ENCODE assay signal across 25 cellular contexts in the genomic region with DNA sequence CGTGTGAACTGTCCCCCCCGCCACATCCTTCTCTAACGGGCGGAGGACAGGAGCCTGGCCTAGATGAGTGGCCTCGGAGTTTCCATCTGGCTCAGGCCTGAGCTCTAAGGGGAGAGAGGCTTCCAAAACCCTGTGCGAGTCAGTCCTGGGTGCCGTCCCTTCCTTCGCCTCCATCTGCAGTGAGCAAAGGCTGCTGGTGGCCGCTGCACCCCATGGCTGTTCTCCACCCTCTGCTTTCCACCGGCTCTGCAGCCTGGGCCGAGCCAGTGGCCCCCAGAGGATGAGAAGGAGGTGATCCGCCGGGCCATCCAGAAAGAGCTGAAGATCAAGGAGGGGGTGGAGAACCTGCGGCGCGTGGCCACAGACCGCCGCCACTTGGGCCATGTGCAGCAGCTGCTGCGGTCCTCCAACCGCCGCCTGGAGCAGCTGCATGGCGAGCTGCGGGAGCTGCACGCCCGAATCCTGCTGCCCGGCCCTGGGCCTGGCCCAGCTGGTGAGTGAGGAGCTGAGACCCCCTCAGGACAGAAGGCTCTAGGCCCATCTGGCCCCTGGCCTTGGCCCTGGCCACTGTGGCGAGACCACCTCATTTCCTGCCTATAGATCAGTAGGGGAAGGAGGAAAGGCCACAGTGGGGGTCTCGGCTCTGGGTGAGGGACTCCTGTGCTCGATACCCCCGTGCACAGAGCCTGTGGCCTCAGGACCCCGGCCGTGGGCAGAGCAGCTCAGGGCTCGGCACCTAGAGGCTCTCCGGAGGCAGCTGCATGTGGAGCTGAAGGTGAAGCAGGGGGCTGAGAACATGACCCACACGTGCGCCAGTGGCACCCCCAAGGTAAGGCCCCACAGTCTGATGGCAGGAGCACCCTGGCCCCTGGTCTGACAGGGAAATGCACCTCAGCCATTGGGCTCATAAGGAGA. TPM values are rescaled to one million over a fixed set of nuclear protein-coding genes. Genes with fewer than 3 reads are reported as not detected.
DNase-seq lines count a peak whose midpoint lies in the region; ATAC-seq and TF ChIP-seq lines count a peak whose summit lies in the region.
"Had no signal": no experiment of that assay in that cellular context is flagged by ENCODE, and none has a peak within 500 bp of the region (broad histone marks: within the 10 kb centered on the region; RNA-seq: fewer than 3 reads in every experiment).

No MANE protein-coding gene starts in this region.

- peak overlapping the region in 6 of 11 experiments; percentile 26 to 88 (median 86); a peak in 11 of 22 replicates for H3K9ac ChIP-seq in BLaER1 treated with 17β-estradiol and CSF1 and Interleukin-3, amounts not matched to agents 10 nM and 100 nM
- H3K9ac ChIP-seq in neuronal stem cell (ENCODE audit: low read depth, low read length, poor library complexity), result peak overlapping the region; percentile 15
- H3K9ac ChIP-seq: neural progenitor cell had no signal

- peaks cover 22% of the 10 kb centered on the region for H3K4me1 Mint-ChIP-seq in stimulated activated memory B cell treated with anti-CD40 and anti-IgM and Interleukin-4, amounts not matched to agents 10 μg/mL and 1 μg/mL and 100 μg/mL, for 72 hours

- H3K4me3 Mint-ChIP-seq in stimulated activated memory B cell treated with anti-CD40 and anti-IgM and Interleukin-4, amounts not matched to agents 10 μg/mL and 1 μg/mL and 100 μg/mL, for 72 hours, result no peak overlapping the region
- H3K4me3 Mint-ChIP-seq: stimulated activated effector memory CD8-positive, alpha-beta T cell treated with anti-CD3 and anti-CD28 coated beads, Interleukin-12 subunit alpha, Interleukin-12 subunit beta, amount 100 ng/mL, for 72 hours had no signal

- peak overlapping the region; percentile 29 for H2BK5ac ChIP-seq in neuronal stem cell (ENCODE audit: low read length)

- no peak overlapping the region for H3K4ac ChIP-seq in neuronal stem cell (ENCODE audit: low read length)

- peaks cover 0 to 14% (median 0%) of the 10 kb centered on the region in 11 experiments; a peak in 2 of 22 replicates for H4K20me1 ChIP-seq in BLaER1 treated with 17β-estradiol and CSF1 and Interleukin-3, amounts not matched to agents 10 nM and 100 nM

- peaks cover 0 to 32% (median 16%) of the 10 kb centered on the region in 11 experiments; a peak in 16 of 22 replicates for H3K36me3 ChIP-seq in BLaER1 treated with 17β-estradiol and CSF1 and Interleukin-3, amounts not matched to agents 10 nM and 100 nM
- H3K36me3 ChIP-seq in heart right ventricle (peaks cover 0 to 5% (median 0%) of the 10 kb centered on the region in 9 donors), neuronal stem cell (replicated peaks in 1 of 2; ENCODE audit: control insufficient read depth in 2 of 2, insufficient read depth in 2 of 2, low read length in 2 of 2) (peaks cover 0 to 30% of the 10 kb centered on the region in 2 donors)
- H3K36me3 ChIP-seq: neural progenitor cell, prostate gland, uterus had no signal

- H3K27me3 Mint-ChIP-seq in stimulated activated memory B cell treated with anti-CD40 and anti-IgM and Interleukin-4, amounts not matched to agents 10 μg/mL and 1 μg/mL and 100 μg/mL, for 72 hours, result no peaks in the 10 kb centered on the region
- H3K27me3 Mint-ChIP-seq: activated CD4-positive, alpha-beta T cell treated with anti-CD3 and anti-CD28 coated beads, Interleukin-2, amount 10 ng/mL, durations not matched to agents 24 days and 14 days; B cell had no signal

- intact Hi-C loops in heart right ventricle (cut with DNase I), result no loop called here

- H2AK5ac ChIP-seq in neuronal stem cell (ENCODE audit: low read depth, low read length), result no peak overlapping the region

- H3K23ac ChIP-seq in neuronal stem cell (ENCODE audit: low read depth, low read length, poor library complexity), result no peak overlapping the region

- H3K36me3 Mint-ChIP-seq in stimulated activated memory B cell treated with anti-CD40 and anti-IgM and Interleukin-4, amounts not matched to agents 10 μg/mL and 1 μg/mL and 100 μg/mL, for 72 hours, result no peaks in the 10 kb centered on the region
- H3K36me3 Mint-ChIP-seq: activated naive CD4-positive, alpha-beta T cell treated with anti-CD3 and anti-CD28 coated beads, Interleukin-2, amount 50 U/mL, for 72 hours had no signal

- H2BK15ac ChIP-seq in neuronal stem cell (ENCODE audit: low read length), result no peak overlapping the region

- no peak overlapping the region for H3K18ac ChIP-seq in neuronal stem cell (ENCODE audit: low read length)

- H4K8ac ChIP-seq in neuronal stem cell (ENCODE audit: low read depth, low read length), result no peak overlapping the region

- H3K79me1 ChIP-seq in neuronal stem cell (ENCODE audit: low read depth, low read length), result peaks cover 2% of the 10 kb centered on the region

- no peaks in the 10 kb centered on the region for H3K27me3 ChIP-seq in BLaER1 treated with 17β-estradiol and CSF1 and Interleukin-3, amounts not matched to agents 10 nM and 100 nM
- H3K27me3 ChIP-seq in heart right ventricle, result no peaks in the 10 kb centered on the region
- peaks cover 0 to 2% (median 0%) of the 10 kb centered on the region in 3 experiments for H3K27me3 ChIP-seq in neuronal stem cell (ENCODE audit: control insufficient read depth in 3 of 3, insufficient read depth in 3 of 3, low read depth in 1 of 3, low read length in 3 of 3)
- H3K27me3 ChIP-seq: uterus had no signal

- no peak for TF ChIP-seq CTCF in heart right ventricle (IDR thresholded peaks at IDR 0.05)

- no peak for ATAC-seq in heart right ventricle
- no peak for ATAC-seq in stimulated activated memory B cell treated with anti-CD40 and anti-IgM and Interleukin-4, amounts not matched to agents 10 μg/mL and 1 μg/mL and 100 μg/mL, for 72 hours
- no peak for ATAC-seq in GM21367 (IDR thresholded peaks at IDR 0.05; ENCODE audit: unreplicated experiment)
- ATAC-seq: activated naive CD4-positive, alpha-beta T cell treated with anti-CD3 and anti-CD28 coated beads, Interleukin-2, amount 50 U/mL, for 72 hours; stimulated activated effector memory CD8-positive, alpha-beta T cell treated with anti-CD3 and anti-CD28 coated beads, Interleukin-12 subunit alpha, Interleukin-12 subunit beta, amount 100 ng/mL, for 72 hours had no signal

- no peaks in the 10 kb centered on the region for H3K9me3 Mint-ChIP-seq in stimulated activated memory B cell treated with anti-CD40 and anti-IgM and Interleukin-4, amounts not matched to agents 10 μg/mL and 1 μg/mL and 100 μg/mL, for 72 hours
- H3K9me3 Mint-ChIP-seq: activated CD4-positive, alpha-beta T cell treated with anti-CD3 and anti-CD28 coated beads, Interleukin-2, amount 10 ng/mL, durations not matched to agents 24 days and 14 days; activated naive CD4-positive, alpha-beta T cell treated with anti-CD3 and anti-CD28 coated beads, Interleukin-2, amount 50 U/mL, for 72 hours; neural progenitor cell; stimulated activated effector memory CD8-positive, alpha-beta T cell treated with anti-CD3 and anti-CD28 coated beads, Interleukin-12 subunit alpha, Interleukin-12 subunit beta, amount 100 ng/mL, for 72 hours had no signal

- H3K9me3 ChIP-seq in BLaER1 treated with 17β-estradiol and CSF1 and Interleukin-3, amounts not matched to agents 10 nM and 100 nM (replicated peaks in 1 of 11), result no peaks in the 10 kb centered on the region
- H3K9me3 ChIP-seq in heart right ventricle (no peaks in the 10 kb centered on the region), neuronal stem cell (replicated peaks in 1 of 2; ENCODE audit: control insufficient read depth in 2 of 2, insufficient read depth in 1 of 2, low read depth in 1 of 2, low read length in 2 of 2) (no peaks in the 10 kb centered on the region)
- H3K9me3 ChIP-seq: prostate gland, uterus had no signal

- H2AFZ ChIP-seq in neuronal stem cell (ENCODE audit: low read length), result no peak overlapping the region
- H2AFZ ChIP-seq: neural progenitor cell had no signal

- no peak overlapping the region for H3K14ac ChIP-seq in neuronal stem cell (ENCODE audit: low read length)

- H4K91ac ChIP-seq in neuronal stem cell (ENCODE audit: low read depth, low read length, poor library complexity), result no peak overlapping the region

- no peak overlapping the region for H2BK12ac ChIP-seq in neuronal stem cell (ENCODE audit: low read length)

- 87 to 90% methylated on average over 36 of the region's 36 CpGs for WGBS in heart right ventricle, 2 donors
- WGBS in neuronal stem cell (ENCODE audit: extremely low coverage in 2 of 2, insufficient read length in 2 of 2, insufficient replicate concordance in 1 of 2), 2 donors, result no CpG with 5 or more reads among the region's 36 CpGs

- H3K4me3 ChIP-seq in BLaER1 treated with 17β-estradiol and CSF1 and Interleukin-3, amounts not matched to agents 10 nM and 100 nM, result no peak overlapping the region
- H3K4me3 ChIP-seq in heart right ventricle (peak overlapping the region in 1 of 10 donors; percentile 88), neuronal stem cell (ENCODE audit: low read length in 2 of 2) (no peak overlapping the region)
- H3K4me3 ChIP-seq: neural progenitor cell, prostate gland, uterus had no signal

- peak overlapping the region in 8 of 11 experiments; percentile 7 to 82 (median 64); a peak in 14 of 22 replicates for H3K27ac ChIP-seq in BLaER1 treated with 17β-estradiol and CSF1 and Interleukin-3, amounts not matched to agents 10 nM and 100 nM
- H3K27ac ChIP-seq in heart right ventricle (peak overlapping the region in 8 of 10 donors; percentile 88 to 96 (median 93)), neuronal stem cell (replicated peaks; ENCODE audit: low read length) (no peak overlapping the region)
- H3K27ac ChIP-seq: neural progenitor cell, prostate gland, VCaP had no signal

- peaks cover 15 to 55% (median 46%) of the 10 kb centered on the region in 10 experiments for H3K4me1 ChIP-seq in BLaER1 treated with 17β-estradiol and CSF1 and Interleukin-3, amounts not matched to agents 10 nM and 100 nM
- peaks cover 0 to 24% (median 15%) of the 10 kb centered on the region in 9 donors for H3K4me1 ChIP-seq in heart right ventricle
- peaks cover 5 to 6% of the 10 kb centered on the region in 2 donors for H3K4me1 ChIP-seq in neuronal stem cell (ENCODE audit: control insufficient read depth in 2 of 2, insufficient read depth in 1 of 2, low read depth in 1 of 2, low read length in 2 of 2)
- H3K4me1 ChIP-seq: neural progenitor cell, prostate gland, uterus had no signal

- DNase-seq in MV-4-11 (lab: John Stamatoyannopoulos, UW) (peak; percentile 30), heart right ventricle (no peak), neuronal stem cell (ENCODE audit: low spot score) (no peak), cortex of kidney (lab: John Stamatoyannopoulos, UW) (no peak)
- no peak for DNase-seq in activated effector memory CD4-positive, alpha-beta T cell treated with anti-CD3 and anti-CD28 coated beads, Interleukin-2, amount 50 U/mL, for 16 hours
- DNase-seq: activated CD4-positive, alpha-beta T cell treated with anti-CD3 and anti-CD28 coated beads, Interleukin-2, amount 10 ng/mL, durations not matched to agents 24 days and 14 days; activated T-cell treated with anti-CD3 and anti-CD28 coated beads, Interleukin-2, amount 50 U/mL, for 48 hours; DMS79 treated with DMSO at 0.1 percent for 48 hours; GOT3; midbrain; NCI-H1092 treated with DMSO at 0.1 percent for 48 hours; NCI-H2081; NCI-H345; NCI-H774; small intestine had no signal

- peak overlapping the region in 9 of 11 experiments; percentile 82 to 99 (median 95); a peak in 18 of 22 replicates for H3K4me2 ChIP-seq in BLaER1 treated with 17β-estradiol and CSF1 and Interleukin-3, amounts not matched to agents 10 nM and 100 nM
- no peak overlapping the region for H3K4me2 ChIP-seq in neuronal stem cell (ENCODE audit: insufficient read depth, low read length, poor library complexity, severe bottlenecking)
- H3K4me2 ChIP-seq: neural progenitor cell had no signal

- no peak overlapping the region for H2BK120ac ChIP-seq in neuronal stem cell (ENCODE audit: low read depth, low read length)

- no peak overlapping the region for H3K27ac Mint-ChIP-seq in stimulated activated memory B cell treated with anti-CD40 and anti-IgM and Interleukin-4, amounts not matched to agents 10 μg/mL and 1 μg/mL and 100 μg/mL, for 72 hours
- H3K27ac Mint-ChIP-seq: activated CD4-positive, alpha-beta T cell treated with anti-CD3 and anti-CD28 coated beads, Interleukin-2, amount 10 ng/mL, durations not matched to agents 24 days and 14 days; activated naive CD4-positive, alpha-beta T cell treated with anti-CD3 and anti-CD28 coated beads, Interleukin-2, amount 50 U/mL, for 72 hours; B cell; neural progenitor cell; stimulated activated effector memory CD8-positive, alpha-beta T cell treated with anti-CD3 and anti-CD28 coated beads, Interleukin-12 subunit alpha, Interleukin-12 subunit beta, amount 100 ng/mL, for 72 hours had no signal

RNA-seq across cellular contexts. Expression of a gene that starts 3.0 kb away (rescaled TPM):
- total RNA-seq in heart right ventricle, result 1 to 10 TPM; 3.7 to 8.9 (median 4.7) TPM
- 10 to 100 TPM; 10.6 to 12.7 TPM for polyA plus RNA-seq in heart right ventricle
- 10.5 TPM for polyA plus RNA-seq in neuronal stem cell (2013, experiment 1 of 2)
- polyA plus RNA-seq in neuronal stem cell (2013, experiment 2 of 2), result 10.2 TPM

RNA-seq across cellular contexts. Expression of a gene that starts 16.3 kb away (rescaled TPM):
- 100 to 1,000 TPM; 183 to 228 (median 202) TPM for total RNA-seq in heart right ventricle
- polyA plus RNA-seq in heart right ventricle, result 100 to 1,000 TPM in 1 of 2 donors, 10 to 100 TPM in 1; 87.0 to 138 TPM
- 683 TPM for polyA plus RNA-seq in neuronal stem cell (2013, experiment 1 of 2)
- polyA plus RNA-seq in neuronal stem cell (2013, experiment 2 of 2), result 718 TPM

RNA-seq across cellular contexts. Expression of a gene that starts 18.6 kb away (rescaled TPM):
- 10 to 100 TPM in 2 of 10 donors, 1 to 10 TPM in 8; 4.1 to 22.5 (median 6.0) TPM for total RNA-seq in heart right ventricle
- 10 to 100 TPM; 15.2 to 36.6 TPM for polyA plus RNA-seq in heart right ventricle
- polyA plus RNA-seq in neuronal stem cell (2013, experiment 1 of 2), result 27.7 TPM
- 27.9 TPM for polyA plus RNA-seq in neuronal stem cell (2013, experiment 2 of 2)

RNA-seq across cellular contexts. Expression of a gene that starts 48.7 kb away (rescaled TPM):
- total RNA-seq in heart right ventricle, result 10 to 100 TPM; 22.1 to 44.8 (median 30.1) TPM
- polyA plus RNA-seq in heart right ventricle, result 10 to 100 TPM; 60.1 to 83.2 TPM
- 41.3 TPM for polyA plus RNA-seq in neuronal stem cell (2013, experiment 1 of 2)
- polyA plus RNA-seq in neuronal stem cell (2013, experiment 2 of 2), result 40.8 TPM
